ENCODE assay signal across 25 cellular contexts in genomic region chr12:127613056-127613455, GRCh38.
"Had no signal": no experiment of that assay in that cellular context is flagged by ENCODE, and none has a peak within 500 bp of the region (broad histone marks: within the 10 kb centered on the region; RNA-seq: fewer than 3 reads in every experiment).

No MANE protein-coding gene starts in this region.

- ATAC-seq: activated CD4-positive, CD25-positive, alpha-beta regulatory T cell treated with anti-CD3 and anti-CD28 coated beads, Interleukin-2, amount 50 U/mL, for 24 hours; gastrocnemius medialis; left colon; naive thymus-derived CD8-positive, alpha-beta T cell; psoas muscle; T-helper 17 cell had no signal

- H3K9me3 ChIP-seq: colonic mucosa, gastrocnemius medialis, psoas muscle, transverse colon had no signal

- H3K4me1 ChIP-seq: colonic mucosa, gastrocnemius medialis, parathyroid adenoma, psoas muscle, transverse colon had no signal

- H3K36me3 ChIP-seq: cardiac muscle cell, colonic mucosa, gastrocnemius medialis, transverse colon, WERI-Rb-1 had no signal

- H3K27me3 ChIP-seq: cardiac muscle cell, colonic mucosa, dorsolateral prefrontal cortex, gastrocnemius medialis, transverse colon had no signal

- H3K27ac ChIP-seq: cardiac muscle cell, colonic mucosa, dorsolateral prefrontal cortex, gastrocnemius medialis, parathyroid adenoma, psoas muscle, transverse colon, WERI-Rb-1 had no signal

- H3K4me3 ChIP-seq: cardiac muscle cell, colonic mucosa, dorsolateral prefrontal cortex, gastrocnemius medialis, psoas muscle, transverse colon had no signal

- DNase-seq: activated CD4-positive, alpha-beta T cell treated with anti-CD3 and anti-CD28 coated beads for 48 hours; activated CD4-positive, alpha-beta T cell treated with anti-CD3 and anti-CD28 coated beads, Interleukin-2, amount 50 U/mL, for 48 hours; activated CD8-positive, alpha-beta memory T cell treated with anti-CD3 and anti-CD28 coated beads for 24 hours; activated effector memory CD4-positive, alpha-beta T cell treated with Interleukin-2 at 50 U/mL for 16 hours; activated naive CD4-positive, alpha-beta T cell treated with Interleukin-2 at 50 U/mL for 16 hours; cerebellar nuclear complex; colonic mucosa; dorsolateral prefrontal cortex; effector memory CD4-positive, alpha-beta T cell; gastrocnemius medialis; glutamatergic neuron; kidney; left colon; naive thymus-derived CD8-positive, alpha-beta T cell; nucleus accumbens; psoas muscle; stimulated activated CD4-positive, alpha-beta T cell treated with anti-CD3 and anti-CD28 coated beads, Interleukin-15, amount 100 ng/mL, for 24 hours; stimulated activated naive CD4-positive, alpha-beta T cell; T-helper 17 cell; T1000; transverse colon; WERI-Rb-1 had no signal
